ENCODE assay signal across 25 cellular contexts in genomic region chr2:424306-425172, GRCh38.
A peak's percentile ranks its signal among the peaks of the same experiment; 100 is the strongest.
DNase-seq lines count a peak whose midpoint lies in the region; ATAC-seq, FAIRE-seq and TF ChIP-seq lines count a peak whose summit lies in the region.
"Had no signal": no experiment of that assay in that cellular context is flagged by ENCODE, and none has a peak within 500 bp of the region (broad histone marks: within the 10 kb centered on the region; RNA-seq: fewer than 3 reads in every experiment).

No MANE protein-coding gene starts in this region.

- peak; percentile 44 for DNase-seq in A172 (ENCODE audit: low spot score)
- peak; percentile 96 for DNase-seq in PC-3
- DNase-seq in choroid plexus epithelial cell (ENCODE audit: low read depth) = peak; percentile 71
- DNase-seq in mesenchymal stem cell = no peak
- DNase-seq in DMS114 treated with DMSO at 0.1 percent for 48 hours (lab: John Stamatoyannopoulos, UW; ENCODE audit: unreplicated experiment) = no peak
- DNase-seq in endothelial cell (ENCODE audit: low spot score) = no peak
- no peak for DNase-seq in small intestine
- DNase-seq: activated CD4-positive, alpha-beta T cell treated with anti-CD3 and anti-CD28 coated beads, Interleukin-2, amount 10 ng/mL, durations not matched to agents 7 days and 5 days; Calu3; EL; esophagus squamous epithelium; glutamatergic neuron; NCI-H1105; NCI-H2081 treated with DMSO at 0.1 percent for 48 hours; NCI-H510A; nucleus accumbens; retina; RPMI8226; stimulated activated CD8-positive, alpha-beta memory T cell treated with anti-CD3 and anti-CD28 coated beads, Interleukin-4, amount 100 ng/mL, for 48 hours; SW 1271 had no signal

- ATAC-seq in PC-3 (peak; percentile 88), HG03135 (IDR thresholded peaks at IDR 0.05; ENCODE audit: unreplicated experiment) (no peak)
- ATAC-seq: HCT116 had no signal

- H4K91ac ChIP-seq in mesenchymal stem cell (ENCODE audit: low read length) = no peak overlapping the region

- no peaks in the 10 kb centered on the region for H3K27me3 ChIP-seq in PC-3 (ENCODE audit: low read length)
- no peaks in the 10 kb centered on the region for H3K27me3 ChIP-seq in mesenchymal stem cell (ENCODE audit: control insufficient read depth in 1 of 2, insufficient read depth in 1 of 2, low read length in 2 of 2)
- H3K27me3 ChIP-seq in small intestine (ENCODE audit: control insufficient read depth in 2 of 2, insufficient read depth in 2 of 2, low read length in 2 of 2) = no peaks in the 10 kb centered on the region
- H3K27me3 ChIP-seq: BLaER1 had no signal

- no peak overlapping the region for H3K23ac ChIP-seq in mesenchymal stem cell (ENCODE audit: low read length in 2 of 2)

- peaks cover 8% of the 10 kb centered on the region for H3K4me1 Mint-ChIP-seq in endothelial cell (ENCODE audit: unreplicated experiment)

- POLR2A ChIA-PET in PC-3 (lab: Charles Lee; ENCODE audit: unreplicated experiment) = no interaction called here

- no peak overlapping the region for H3K18ac ChIP-seq in mesenchymal stem cell (ENCODE audit: low read depth in 1 of 2, low read length in 2 of 2)

- H3K9me3 Mint-ChIP-seq in endothelial cell (ENCODE audit: unreplicated experiment) = no peaks in the 10 kb centered on the region
- H3K9me3 Mint-ChIP-seq: activated CD4-positive, alpha-beta T cell treated with anti-CD3 and anti-CD28 coated beads, Interleukin-2, amount 10 ng/mL, durations not matched to agents 7 days and 5 days had no signal

- no peak for FAIRE-seq in small intestine (lab: Jason Lieb, UNC)

- peaks cover 4% of the 10 kb centered on the region for H3K36me3 Mint-ChIP-seq in endothelial cell (ENCODE audit: low read depth, unreplicated experiment)
- H3K36me3 Mint-ChIP-seq: activated naive CD8-positive, alpha-beta T cell; brain had no signal

- WGBS in mesenchymal stem cell = 86% methylated on average over 18 of the region's 20 CpGs
- 88 to 90% (median 88%) methylated on average over 20 of the region's 20 CpGs for WGBS in small intestine, 3 donors

- no peak overlapping the region for H2BK15ac ChIP-seq in mesenchymal stem cell (ENCODE audit: low read depth, poor library complexity, severe bottlenecking)

- peak overlapping the region; percentile 20; the same call in 1 of the 2 replicates for H3K9ac ChIP-seq in PC-3 (ENCODE audit: low read length)
- H3K9ac ChIP-seq in mesenchymal stem cell (ENCODE audit: low read length) = no peak overlapping the region
- H3K9ac ChIP-seq: BLaER1 had no signal

- no peak overlapping the region for H2AK5ac ChIP-seq in mesenchymal stem cell (ENCODE audit: low read length, severe bottlenecking)

- H2AFZ ChIP-seq in PC-3 (ENCODE audit: low read length) (peak overlapping the region; percentile 66), mesenchymal stem cell (ENCODE audit: low read depth, low read length) (no peak overlapping the region)

- no peak overlapping the region for H2BK12ac ChIP-seq in mesenchymal stem cell (ENCODE audit: low read length in 2 of 2)

- H3K79me2 ChIP-seq in PC-3 (ENCODE audit: low read length) = no peaks in the 10 kb centered on the region

- BruUV-seq in PC-3 (replicated peaks; lab: Mats Ljungman, UMichigan) = no TSS peak

- no peak overlapping the region for H3K4me3 Mint-ChIP-seq in endothelial cell (ENCODE audit: unreplicated experiment)
- H3K4me3 Mint-ChIP-seq: activated CD4-positive, alpha-beta T cell treated with anti-CD3 and anti-CD28 coated beads, Interleukin-2, amount 10 ng/mL, durations not matched to agents 7 days and 5 days; activated naive CD8-positive, alpha-beta T cell; brain had no signal

- H3K4me3 ChIP-seq in PC-3 (ENCODE audit: low read length) (peak overlapping the region; percentile 14; the same call in 1 of the 2 replicates), choroid plexus epithelial cell (ENCODE audit: low read depth, low read length) (no peak overlapping the region), mesenchymal stem cell (ENCODE audit: insufficient read depth in 1 of 2, low read depth in 1 of 2, low read length in 2 of 2) (no peak overlapping the region), small intestine (ENCODE audit: low read depth in 1 of 2, low read length in 2 of 2) (no peak overlapping the region)
- H3K4me3 ChIP-seq: BLaER1, esophagus squamous epithelium had no signal

- CTCF ChIA-PET in PC-3 (lab: Charles Lee) = no interaction called here

- H3K79me1 ChIP-seq in mesenchymal stem cell (replicated peaks; ENCODE audit: low read length, poor library complexity, severe bottlenecking) = no peaks in the 10 kb centered on the region

- no peak overlapping the region for H4K8ac ChIP-seq in mesenchymal stem cell (ENCODE audit: low read length)

- peak overlapping the region; percentile 85 for H3K27ac ChIP-seq in PC-3 (ENCODE audit: low read length)
- H3K27ac ChIP-seq in mesenchymal stem cell (ENCODE audit: low read length, poor library complexity, severe bottlenecking) = peak overlapping the region; percentile 81
- H3K27ac ChIP-seq in small intestine (ENCODE audit: low read depth in 1 of 2, low read length in 1 of 2) = no peak overlapping the region
- H3K27ac ChIP-seq: BLaER1, esophagus squamous epithelium had no signal

- no peak overlapping the region for H3K14ac ChIP-seq in mesenchymal stem cell (ENCODE audit: low read length in 2 of 2)

- no peaks in the 10 kb centered on the region for H3K9me2 ChIP-seq in PC-3 (replicated peaks; ENCODE audit: low read length)

- H3K4me2 ChIP-seq in PC-3 (ENCODE audit: low read length) (peak overlapping the region; percentile 72), mesenchymal stem cell (ENCODE audit: low read length, poor library complexity, severe bottlenecking) (no peak overlapping the region)
- H3K4me2 ChIP-seq: BLaER1 had no signal

- TF ChIP-seq CTCF in PC-3 (conservative IDR thresholded peaks at IDR 0.05; ENCODE audit: low read depth, low read length) (no peak), choroid plexus epithelial cell (conservative IDR thresholded peaks at IDR 0.05; ENCODE audit: low read depth, low read length) (no peak), endothelial cell (IDR thresholded peaks at IDR 0.05; ENCODE audit: unreplicated experiment) (no peak)

- H3K4me1 ChIP-seq in PC-3 (ENCODE audit: insufficient read depth, low read length) (peaks cover 22% of the 10 kb centered on the region), mesenchymal stem cell (ENCODE audit: control insufficient read depth, insufficient read depth, low read depth, low read length) (peaks cover 16% of the 10 kb centered on the region), small intestine (ENCODE audit: control insufficient read depth in 2 of 2, insufficient read depth in 1 of 2, low read depth in 1 of 2, low read length in 1 of 2) (no peaks in the 10 kb centered on the region)
- H3K4me1 ChIP-seq: esophagus squamous epithelium had no signal

- H3K36me3 ChIP-seq in PC-3 (ENCODE audit: low read depth, low read length) = no peaks in the 10 kb centered on the region
- H3K36me3 ChIP-seq in mesenchymal stem cell (ENCODE audit: control insufficient read depth in 1 of 2, insufficient read depth in 2 of 2, low read depth in 1 of 2, low read length in 2 of 2) = no peaks in the 10 kb centered on the region
- no peaks in the 10 kb centered on the region for H3K36me3 ChIP-seq in small intestine (ENCODE audit: control insufficient read depth in 2 of 2, insufficient read depth in 2 of 2, low read length in 2 of 2)
- H3K36me3 ChIP-seq: BLaER1, esophagus squamous epithelium had no signal

- no peak overlapping the region for H2BK120ac ChIP-seq in mesenchymal stem cell (ENCODE audit: low read depth, low read length)

- H3K4ac ChIP-seq in mesenchymal stem cell (ENCODE audit: low read depth in 1 of 2, low read length in 2 of 2) = no peak overlapping the region

- no peaks in the 10 kb centered on the region for H3F3A ChIP-seq in PC-3 (ENCODE audit: low read length, unreplicated experiment)

- H3K27ac Mint-ChIP-seq in endothelial cell (ENCODE audit: unreplicated experiment) = no peak overlapping the region
- H3K27ac Mint-ChIP-seq: activated CD4-positive, alpha-beta T cell treated with anti-CD3 and anti-CD28 coated beads, Interleukin-2, amount 10 ng/mL, durations not matched to agents 7 days and 5 days; activated naive CD8-positive, alpha-beta T cell; brain had no signal

- no peaks in the 10 kb centered on the region for H3K9me3 ChIP-seq in PC-3 (ENCODE audit: low read length)
- H3K9me3 ChIP-seq in mesenchymal stem cell (ENCODE audit: control insufficient read depth, low read length) = no peaks in the 10 kb centered on the region
- no peaks in the 10 kb centered on the region for H3K9me3 ChIP-seq in small intestine (ENCODE audit: control insufficient read depth, low read depth)
- H3K9me3 ChIP-seq: esophagus squamous epithelium had no signal

- intact Hi-C loops in PC-3 (cut with micrococcal nuclease) = no loop called here

- H3K27me3 Mint-ChIP-seq in endothelial cell (ENCODE audit: unreplicated experiment) = peaks cover 11% of the 10 kb centered on the region

- no peak overlapping the region for H2BK5ac ChIP-seq in mesenchymal stem cell (ENCODE audit: low read depth, low read length, poor library complexity, severe bottlenecking)

- no peaks in the 10 kb centered on the region for H4K20me1 ChIP-seq in PC-3 (ENCODE audit: low read length)
- H4K20me1 ChIP-seq: BLaER1 had no signal

Comparison
In these comparisons a context has a peak if more than half of its experiments do, and no peak if none do; other contexts are left out.
1. DNase-seq: peak in A172 (single experiment), PC-3 (single experiment) and choroid plexus epithelial cell (single experiment); none in mesenchymal stem cell (single experiment), DMS114 treated with DMSO at 0.1 percent for 48 hours (single experiment), endothelial cell (single experiment) and small intestine (single experiment).
2. H3K27ac ChIP-seq: peak in PC-3 (single experiment) and mesenchymal stem cell (single experiment); none in small intestine (0 of 2).